1 cellular context compared by ENCODE assay signal in genomic region chr1:180585994-180586359, GRCh38.
TF ChIP-seq lines count a peak whose summit lies in the region.

No MANE protein-coding gene starts in this region.

TF ChIP-seq in K562, 482 proteins besides CTCF, POLR2A, EP300 and RAD21 (continued from another document):
- TF ChIP-seq BCL6 (CRISPR knock-in tag; IDR thresholded peaks at IDR 0.05): no peak
- no peak for TF ChIP-seq PRMT5 (CRISPR knock-in tag; IDR thresholded peaks at IDR 0.05)
- peak; percentile 35; the same call in 1 of the 2 replicates for TF ChIP-seq CBFA2T2 (conservative IDR thresholded peaks at IDR 0.05)
- TF ChIP-seq RBBP5 (IDR thresholded peaks at IDR 0.05; ENCODE audit: borderline replicate concordance, insufficient read depth, low read length, poor library complexity, severe bottlenecking): no peak
- TF ChIP-seq AFF1 (IDR thresholded peaks at IDR 0.05; ENCODE audit: low read depth in 1 of 2, partially characterized antibody in 2 of 2): no peak
- TF ChIP-seq ELF1 (tag; IDR thresholded peaks at IDR 0.05): 0 out of 2 replicates have a peak, but pooled peaks have one; percentile 23
- TF ChIP-seq ZNF551 (CRISPR knock-in tag; IDR thresholded peaks at IDR 0.05): no peak
- no peak for TF ChIP-seq STAT5B (CRISPR knock-in tag; IDR thresholded peaks at IDR 0.05)
- TF ChIP-seq TOE1 (IDR thresholded peaks at IDR 0.05; ENCODE audit: borderline replicate concordance): 0 out of 2 replicates have a peak, but pooled peaks have one; percentile 4
- TF ChIP-seq TOE1 (CRISPR knock-in tag; IDR thresholded peaks at IDR 0.05; ENCODE audit: borderline replicate concordance, low read depth): no peak
- no peak for TF ChIP-seq MBD2 (IDR thresholded peaks at IDR 0.05; ENCODE audit: borderline replicate concordance, low read depth)
- TF ChIP-seq CREB5 (CRISPR knock-in tag; IDR thresholded peaks at IDR 0.05): no peak
- no peak for TF ChIP-seq SP2 (IDR thresholded peaks at IDR 0.05; ENCODE audit: extremely low read depth, low read depth, low read length, poor library complexity, severe bottlenecking)
- no peak for TF ChIP-seq SLC30A9 (CRISPR knock-in tag; IDR thresholded peaks at IDR 0.05)
- TF ChIP-seq POLR2AphosphoS5 (IDR thresholded peaks at IDR 0.05; ENCODE audit: control insufficient read depth, insufficient read depth, low read depth, low read length): 0 out of 2 replicates have a peak, but pooled peaks have one; percentile 21
- TF ChIP-seq ZKSCAN1 (IDR thresholded peaks at IDR 0.05; ENCODE audit: low read depth, low read length): no peak
- no peak for TF ChIP-seq HMGXB4 (CRISPR knock-in tag; IDR thresholded peaks at IDR 0.05)
- TF ChIP-seq FOXO4 (CRISPR knock-in tag; IDR thresholded peaks at IDR 0.05): no peak
- no peak for TF ChIP-seq SIN3B (IDR thresholded peaks at IDR 0.05; ENCODE audit: low read depth)
- peak; percentile 4 for TF ChIP-seq TAF1 (IDR thresholded peaks at IDR 0.05; ENCODE audit: control insufficient read depth, extremely low read depth, insufficient read depth, low read length, severe bottlenecking)
TF ChIP-seq in K562: peak in this region for 16.
